In genomic region chr17:72125226-72125651, GRCh38 we compare ENCODE assay signal across 1 cellular context.
TF ChIP-seq lines count a peak whose summit lies in the region.

No MANE protein-coding gene starts in this region.

TF ChIP-seq in HepG2, 621 proteins besides CTCF, POLR2A, EP300 and RAD21 (continued from another document and continues in another):
- TF ChIP-seq KLF9 (CRISPR knock-in tag; IDR thresholded peaks at IDR 0.05; ENCODE audit: low read depth) (no peak), ZNF180 (CRISPR knock-in tag; IDR thresholded peaks at IDR 0.05; ENCODE audit: borderline replicate concordance, low read depth) (no peak), BRCA1 (CRISPR knock-in tag; IDR thresholded peaks at IDR 0.05) (no peak), ZNF17 (CRISPR knock-in tag; IDR thresholded peaks at IDR 0.05) (no peak), MIER3 (CRISPR knock-in tag; IDR thresholded peaks at IDR 0.05; ENCODE audit: borderline replicate concordance) (no peak), ATF3 (CRISPR knock-in tag; IDR thresholded peaks at IDR 0.05) (no peak), SCMH1 (CRISPR knock-in tag; IDR thresholded peaks at IDR 0.05; ENCODE audit: borderline replicate concordance) (no peak), HNRNPK (IDR thresholded peaks at IDR 0.05; ENCODE audit: low read depth, low read length, poor library complexity, severe bottlenecking) (no peak), ZNF766 (CRISPR knock-in tag; IDR thresholded peaks at IDR 0.05; ENCODE audit: borderline replicate concordance) (no peak), HNRNPL (IDR thresholded peaks at IDR 0.05; ENCODE audit: low read depth, low read length) (0 out of 2 replicates have a peak, but pooled peaks have one; percentile 57), MED13 (CRISPR knock-in tag; IDR thresholded peaks at IDR 0.05) (0 out of 2 replicates have a peak, but pooled peaks have one; percentile 20), HNF4A (CRISPR knock-in tag; IDR thresholded peaks at IDR 0.05) (peak; percentile 15; the same call in 1 of the 2 replicates), KMT2B (CRISPR knock-in tag; IDR thresholded peaks at IDR 0.05) (no peak), GPBP1L1 (CRISPR knock-in tag; IDR thresholded peaks at IDR 0.05) (no peak), CCDC6 (CRISPR knock-in tag; IDR thresholded peaks at IDR 0.05) (no peak), MATR3 (CRISPR knock-in tag; IDR thresholded peaks at IDR 0.05) (no peak), PRDM10 (CRISPR knock-in tag; IDR thresholded peaks at IDR 0.05; ENCODE audit: low read depth) (no peak), ZFP37 (CRISPR knock-in tag; IDR thresholded peaks at IDR 0.05; ENCODE audit: borderline replicate concordance) (no peak), ZBTB1 (CRISPR knock-in tag; IDR thresholded peaks at IDR 0.05; ENCODE audit: borderline replicate concordance) (no peak), SATB2 (CRISPR knock-in tag; IDR thresholded peaks at IDR 0.05) (no peak), ZNF24 (IDR thresholded peaks at IDR 0.05) (no peak), PAF1 (CRISPR knock-in tag; IDR thresholded peaks at IDR 0.05) (peak; percentile 66; the same call in 1 of the 2 replicates), HNRNPLL (IDR thresholded peaks at IDR 0.05; ENCODE audit: low read depth, low read length, poor library complexity, severe bottlenecking) (no peak), ZNF782 (CRISPR knock-in tag; IDR thresholded peaks at IDR 0.05; ENCODE audit: borderline replicate concordance) (no peak), GATA4 (IDR thresholded peaks at IDR 0.05; ENCODE audit: borderline replicate concordance, low read depth) (no peak), NCOR1 (IDR thresholded peaks at IDR 0.05; ENCODE audit: borderline replicate concordance, low read length) (no peak), NR2C2 (CRISPR knock-in tag; IDR thresholded peaks at IDR 0.05; ENCODE audit: borderline replicate concordance) (no peak), PHF20 (CRISPR knock-in tag; IDR thresholded peaks at IDR 0.05) (no peak), SOX5 (CRISPR knock-in tag; IDR thresholded peaks at IDR 0.05; ENCODE audit: borderline replicate concordance) (0 out of 2 replicates have a peak, but pooled peaks have one; percentile 23), ZBTB20 (CRISPR knock-in tag; IDR thresholded peaks at IDR 0.05; ENCODE audit: borderline replicate concordance, low read depth) (no peak), KDM2A (CRISPR knock-in tag; IDR thresholded peaks at IDR 0.05; ENCODE audit: borderline replicate concordance, low read depth) (peak; percentile 31; the same call in 1 of the 2 replicates), ZNF232 (CRISPR knock-in tag; IDR thresholded peaks at IDR 0.05; ENCODE audit: borderline replicate concordance) (no peak), NONO (IDR thresholded peaks at IDR 0.05) (no peak), NONO (CRISPR knock-in tag; conservative IDR thresholded peaks at IDR 0.05) (no peak), HOMEZ (CRISPR knock-in tag; IDR thresholded peaks at IDR 0.05; ENCODE audit: low read depth) (0 out of 2 replicates have a peak, but pooled peaks have one; percentile 16), ETS1 (CRISPR knock-in tag; IDR thresholded peaks at IDR 0.05) (no peak), RXRA (CRISPR knock-in tag; IDR thresholded peaks at IDR 0.05) (no peak), ZNF670 (CRISPR knock-in tag; IDR thresholded peaks at IDR 0.05; ENCODE audit: borderline replicate concordance) (no peak), IRX3 (CRISPR knock-in tag; IDR thresholded peaks at IDR 0.05; ENCODE audit: borderline replicate concordance, low read depth) (no peak), ZBTB26 (CRISPR knock-in tag; IDR thresholded peaks at IDR 0.05; ENCODE audit: borderline replicate concordance) (no peak), U2AF2 (IDR thresholded peaks at IDR 0.05; ENCODE audit: low read depth, low read length) (no peak), NFRKB (IDR thresholded peaks at IDR 0.05) (no peak), NR3C1 (CRISPR knock-in tag; IDR thresholded peaks at IDR 0.05) (no peak)
- TF ChIP-seq, protein P1, sequence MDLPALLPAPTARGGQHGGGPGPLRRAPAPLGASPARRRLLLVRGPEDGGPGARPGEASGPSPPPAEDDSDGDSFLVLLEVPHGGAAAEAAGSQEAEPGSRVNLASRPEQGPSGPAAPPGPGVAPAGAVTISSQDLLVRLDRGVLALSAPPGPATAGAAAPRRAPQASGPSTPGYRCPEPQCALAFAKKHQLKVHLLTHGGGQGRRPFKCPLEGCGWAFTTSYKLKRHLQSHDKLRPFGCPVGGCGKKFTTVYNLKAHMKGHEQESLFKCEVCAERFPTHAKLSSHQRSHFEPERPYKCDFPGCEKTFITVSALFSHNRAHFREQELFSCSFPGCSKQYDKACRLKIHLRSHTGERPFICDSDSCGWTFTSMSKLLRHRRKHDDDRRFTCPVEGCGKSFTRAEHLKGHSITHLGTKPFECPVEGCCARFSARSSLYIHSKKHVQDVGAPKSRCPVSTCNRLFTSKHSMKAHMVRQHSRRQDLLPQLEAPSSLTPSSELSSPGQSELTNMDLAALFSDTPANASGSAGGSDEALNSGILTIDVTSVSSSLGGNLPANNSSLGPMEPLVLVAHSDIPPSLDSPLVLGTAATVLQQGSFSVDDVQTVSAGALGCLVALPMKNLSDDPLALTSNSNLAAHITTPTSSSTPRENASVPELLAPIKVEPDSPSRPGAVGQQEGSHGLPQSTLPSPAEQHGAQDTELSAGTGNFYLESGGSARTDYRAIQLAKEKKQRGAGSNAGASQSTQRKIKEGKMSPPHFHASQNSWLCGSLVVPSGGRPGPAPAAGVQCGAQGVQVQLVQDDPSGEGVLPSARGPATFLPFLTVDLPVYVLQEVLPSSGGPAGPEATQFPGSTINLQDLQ (CRISPR knock-in tag; IDR thresholded peaks at IDR 0.05) = no peak
- TF ChIP-seq, protein P2, sequence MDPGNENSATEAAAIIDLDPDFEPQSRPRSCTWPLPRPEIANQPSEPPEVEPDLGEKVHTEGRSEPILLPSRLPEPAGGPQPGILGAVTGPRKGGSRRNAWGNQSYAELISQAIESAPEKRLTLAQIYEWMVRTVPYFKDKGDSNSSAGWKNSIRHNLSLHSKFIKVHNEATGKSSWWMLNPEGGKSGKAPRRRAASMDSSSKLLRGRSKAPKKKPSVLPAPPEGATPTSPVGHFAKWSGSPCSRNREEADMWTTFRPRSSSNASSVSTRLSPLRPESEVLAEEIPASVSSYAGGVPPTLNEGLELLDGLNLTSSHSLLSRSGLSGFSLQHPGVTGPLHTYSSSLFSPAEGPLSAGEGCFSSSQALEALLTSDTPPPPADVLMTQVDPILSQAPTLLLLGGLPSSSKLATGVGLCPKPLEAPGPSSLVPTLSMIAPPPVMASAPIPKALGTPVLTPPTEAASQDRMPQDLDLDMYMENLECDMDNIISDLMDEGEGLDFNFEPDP (CRISPR knock-in tag; conservative IDR thresholded peaks at IDR 0.05) = 0 out of 2 replicates have a peak, but pooled peaks have one; percentile 56
- TF ChIP-seq, protein P3, sequence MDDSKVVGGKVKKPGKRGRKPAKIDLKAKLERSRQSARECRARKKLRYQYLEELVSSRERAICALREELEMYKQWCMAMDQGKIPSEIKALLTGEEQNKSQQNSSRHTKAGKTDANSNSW (CRISPR knock-in tag; IDR thresholded peaks at IDR 0.05; ENCODE audit: borderline replicate concordance) = no peak
- TF ChIP-seq, protein P4, sequence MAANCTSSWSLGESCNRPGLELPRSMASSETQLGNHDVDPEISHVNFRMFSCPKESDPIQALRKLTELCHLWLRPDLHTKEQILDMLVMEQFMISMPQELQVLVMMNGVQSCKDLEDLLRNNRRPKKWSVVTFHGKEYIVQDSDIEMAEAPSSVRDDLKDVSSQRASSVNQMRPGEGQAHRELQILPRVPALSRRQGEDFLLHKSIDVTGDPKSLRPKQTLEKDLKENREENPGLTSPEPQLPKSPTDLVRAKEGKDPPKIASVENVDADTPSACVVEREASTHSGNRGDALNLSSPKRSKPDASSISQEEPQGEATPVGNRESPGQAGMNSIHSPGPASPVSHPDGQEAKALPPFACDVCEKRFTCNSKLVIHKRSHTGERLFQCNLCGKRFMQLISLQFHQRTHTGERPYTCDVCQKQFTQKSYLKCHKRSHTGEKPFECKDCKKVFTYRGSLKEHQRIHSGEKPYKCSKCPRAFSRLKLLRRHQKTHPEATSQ (CRISPR knock-in tag; IDR thresholded peaks at IDR 0.05; ENCODE audit: borderline replicate concordance) = no peak
